In the genomic region with DNA sequence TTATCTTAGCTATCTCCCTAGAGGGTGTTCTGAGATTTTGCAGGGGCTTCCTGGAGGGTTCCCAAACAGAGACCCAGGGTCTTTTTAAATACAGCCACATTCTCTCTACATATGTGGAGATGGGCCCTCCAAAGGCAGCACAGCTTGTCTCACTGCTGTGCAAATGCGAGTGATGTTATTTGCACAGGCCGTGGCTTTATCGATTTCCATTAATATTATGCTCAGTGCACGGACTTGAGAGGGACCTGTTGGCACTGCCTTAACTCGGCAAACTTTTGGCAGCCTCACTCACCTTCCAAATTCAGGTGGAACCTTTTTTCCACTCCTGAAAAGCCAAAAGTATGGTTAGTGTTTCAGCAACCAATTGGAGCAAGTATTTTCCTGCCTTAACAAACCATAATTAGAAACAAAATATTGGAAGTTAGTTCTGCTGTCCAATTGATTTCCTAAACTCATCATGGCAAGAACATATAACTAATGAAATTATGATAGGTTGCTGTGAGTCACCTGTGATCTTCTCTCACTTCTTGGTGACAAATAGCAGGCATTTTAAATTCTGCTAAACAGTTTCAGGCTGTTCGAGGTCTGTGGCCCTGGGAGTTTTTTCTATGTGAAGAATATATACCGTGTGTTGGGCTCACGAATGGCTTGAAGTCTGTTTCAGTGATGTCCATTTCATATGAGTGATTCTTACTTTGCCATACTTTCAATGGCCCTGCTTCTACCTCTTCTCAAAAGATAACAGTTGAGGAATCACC, we compare ENCODE assay signal across 19 cellular contexts. TPM values are rescaled to one million over a fixed set of nuclear protein-coding genes. Genes with fewer than 3 reads are reported as not detected.
DNase-seq lines count a peak whose midpoint lies in the region; ATAC-seq and TF ChIP-seq lines count a peak whose summit lies in the region.
"Had no signal": no experiment of that assay in that cellular context is flagged by ENCODE, and none has a peak within 500 bp of the region (broad histone marks: within the 10 kb centered on the region; RNA-seq: fewer than 3 reads in every experiment).

No MANE protein-coding gene starts in this region.

- peak overlapping the region; percentile 67 for H3K27ac ChIP-seq in VCaP
- H3K27ac ChIP-seq: Peyer's patch, prostate gland, skin epidermis had no signal

- H3K9me3 Mint-ChIP-seq in activated CD4-positive, alpha-beta T cell treated with anti-CD3 and anti-CD28 coated beads, Interleukin-2, amount 10 ng/mL, durations not matched to agents 7 days and 5 days: no peaks in the 10 kb centered on the region
- no peaks in the 10 kb centered on the region for H3K9me3 Mint-ChIP-seq in glutamatergic neuron (ENCODE audit: unreplicated experiment)
- H3K9me3 Mint-ChIP-seq in stimulated activated naive B cell treated with anti-CD40 and anti-IgM and Interleukin-4, amounts not matched to agents 10 μg/mL and 1 μg/mL and 100 μg/mL, for 72 hours: no peaks in the 10 kb centered on the region

- POLR2A ChIA-PET in activated CD4-positive, alpha-beta T cell treated with anti-CD3 and anti-CD28 coated beads, Interleukin-2, amount 10 ng/mL, durations not matched to agents 7 days and 5 days (lab: Charles Lee): no interaction called here

- no peak for TF ChIP-seq CTCF in VCaP (conservative IDR thresholded peaks at IDR 0.05)
- TF ChIP-seq CTCF in glutamatergic neuron (IDR thresholded peaks at IDR 0.05; ENCODE audit: partially characterized antibody, unreplicated experiment): no peak

- no peak overlapping the region for H3K27ac Mint-ChIP-seq in activated CD4-positive, alpha-beta T cell treated with anti-CD3 and anti-CD28 coated beads, Interleukin-2, amount 10 ng/mL, durations not matched to agents 7 days and 5 days
- H3K27ac Mint-ChIP-seq in glutamatergic neuron (ENCODE audit: unreplicated experiment): no peak overlapping the region
- H3K27ac Mint-ChIP-seq in stimulated activated naive B cell treated with anti-CD40 and anti-IgM and Interleukin-4, amounts not matched to agents 10 μg/mL and 1 μg/mL and 100 μg/mL, for 72 hours: no peak overlapping the region

- no peaks in the 10 kb centered on the region for H3K36me3 Mint-ChIP-seq in activated CD4-positive, alpha-beta T cell treated with anti-CD3 and anti-CD28 coated beads, Interleukin-2, amount 10 ng/mL, durations not matched to agents 7 days and 5 days (ENCODE audit: low read depth)
- peaks cover under 1% of the 10 kb centered on the region for H3K36me3 Mint-ChIP-seq in glutamatergic neuron (ENCODE audit: unreplicated experiment)
- H3K36me3 Mint-ChIP-seq in stimulated activated naive B cell treated with anti-CD40 and anti-IgM and Interleukin-4, amounts not matched to agents 10 μg/mL and 1 μg/mL and 100 μg/mL, for 72 hours: no peaks in the 10 kb centered on the region

- peaks cover 7% of the 10 kb centered on the region for H3K4me1 Mint-ChIP-seq in activated CD4-positive, alpha-beta T cell treated with anti-CD3 and anti-CD28 coated beads, Interleukin-2, amount 10 ng/mL, durations not matched to agents 7 days and 5 days
- peaks cover 5% of the 10 kb centered on the region for H3K4me1 Mint-ChIP-seq in glutamatergic neuron (ENCODE audit: low read depth, unreplicated experiment)
- no peaks in the 10 kb centered on the region for H3K4me1 Mint-ChIP-seq in stimulated activated naive B cell treated with anti-CD40 and anti-IgM and Interleukin-4, amounts not matched to agents 10 μg/mL and 1 μg/mL and 100 μg/mL, for 72 hours

- CTCF ChIA-PET in activated CD4-positive, alpha-beta T cell treated with anti-CD3 and anti-CD28 coated beads, Interleukin-2, amount 10 ng/mL, durations not matched to agents 7 days and 5 days (lab: Charles Lee): interaction anchor here (1.1 to 2.2 kb wide), 2 partner anchors 10 to 11 kb away, joined by 3 to 9 read pairs; a partner anchor contains a TSS

- peaks cover 62% of the 10 kb centered on the region for H3K27me3 Mint-ChIP-seq in activated CD4-positive, alpha-beta T cell treated with anti-CD3 and anti-CD28 coated beads, Interleukin-2, amount 10 ng/mL, durations not matched to agents 7 days and 5 days
- H3K27me3 Mint-ChIP-seq in glutamatergic neuron (ENCODE audit: unreplicated experiment): peaks cover 1% of the 10 kb centered on the region
- peaks cover 31 to 46% of the 10 kb centered on the region in 2 donors for H3K27me3 Mint-ChIP-seq in stimulated activated naive B cell treated with anti-CD40 and anti-IgM and Interleukin-4, amounts not matched to agents 10 μg/mL and 1 μg/mL and 100 μg/mL, for 72 hours

- peak overlapping the region; percentile 60 for H3K4me3 Mint-ChIP-seq in activated CD4-positive, alpha-beta T cell treated with anti-CD3 and anti-CD28 coated beads, Interleukin-2, amount 10 ng/mL, durations not matched to agents 7 days and 5 days
- peak overlapping the region; percentile 73 for H3K4me3 Mint-ChIP-seq in glutamatergic neuron (ENCODE audit: unreplicated experiment)
- peak overlapping the region; percentile 63 to 75 for H3K4me3 Mint-ChIP-seq in stimulated activated naive B cell treated with anti-CD40 and anti-IgM and Interleukin-4, amounts not matched to agents 10 μg/mL and 1 μg/mL and 100 μg/mL, for 72 hours

- ATAC-seq in stimulated activated naive B cell treated with anti-CD40 and anti-IgM and Interleukin-4, amounts not matched to agents 10 μg/mL and 1 μg/mL and 100 μg/mL, for 72 hours (replicated peaks): no peak
- ATAC-seq: SK-N-SH treated with all-trans-retinoic acid at 6 μM for 48 hours had no signal

- DNase-seq in activated CD4-positive, alpha-beta T cell treated with anti-CD3 and anti-CD28 coated beads, Interleukin-2, amount 10 ng/mL, durations not matched to agents 7 days and 5 days: no peak
- no peak for DNase-seq in activated CD4-positive, alpha-beta T cell treated with anti-CD3 and anti-CD28 coated beads for 1 hour
- DNase-seq in glutamatergic neuron (no peak), NCI-H146 (lab: John Stamatoyannopoulos, UW) (no peak), NCI-H1048 (lab: John Stamatoyannopoulos, UW) (no peak)
- DNase-seq in stimulated activated naive B cell treated with anti-CD40 and anti-IgM and Interleukin-4, amounts not matched to agents 10 μg/mL and 1 μg/mL and 100 μg/mL, for 72 hours: no peak
- DNase-seq in stimulated activated CD4-positive, alpha-beta T cell treated with anti-CD3 and anti-CD28 coated beads, Interleukin-1b, Interleukin-23, amount 100 ng/mL, for 48 hours: no peak
- DNase-seq: amygdala; hippocampal formation; mammary epithelial cell; NCI-H1417 treated with DMSO at 0.1 percent for 48 hours; NCI-H2171; NCI-H774; Peyer's patch; stimulated activated CD4-positive, alpha-beta T cell treated with anti-CD3 and anti-CD28 coated beads, Interleukin-4, amount 100 ng/mL, for 4 hours had no signal

RNA-seq across cellular contexts. Expression of a gene that starts 10.9 kb away (rescaled TPM):
- total RNA-seq in activated CD4-positive, alpha-beta T cell treated with anti-CD3 and anti-CD28 coated beads, Interleukin-2, amount 10 ng/mL, durations not matched to agents 7 days and 5 days: not detected
- 37.2 TPM for total RNA-seq in glutamatergic neuron (ENCODE audit: unreplicated experiment)
- total RNA-seq: mammary epithelial cell, Peyer's patch had no signal

RNA-seq across cellular contexts. Expression of a gene that starts 25.7 kb away (rescaled TPM):
- 1 to 10 TPM; 1.2 to 2.0 TPM for total RNA-seq in activated CD4-positive, alpha-beta T cell treated with anti-CD3 and anti-CD28 coated beads, Interleukin-2, amount 10 ng/mL, durations not matched to agents 7 days and 5 days
- 5.9 TPM for total RNA-seq in glutamatergic neuron (ENCODE audit: unreplicated experiment)

Comparison
In these comparisons a context has a peak if more than half of its experiments do, and no peak if none do; other contexts are left out.
1. RNA of a gene that starts 10.9 kb away (total RNA-seq): 37.2 TPM in glutamatergic neuron (single experiment); not detected in activated CD4-positive, alpha-beta T cell treated with anti-CD3 and anti-CD28 coated beads, Interleukin-2, amount 10 ng/mL, durations not matched to agents 7 days and 5 days; every median in the first group is over 10 times any median in the second.
2. Peak in every context shown above with its lines, with median percentiles within 50 percentile points of each other: H3K4me3 Mint-ChIP-seq.